In the genomic region with DNA sequence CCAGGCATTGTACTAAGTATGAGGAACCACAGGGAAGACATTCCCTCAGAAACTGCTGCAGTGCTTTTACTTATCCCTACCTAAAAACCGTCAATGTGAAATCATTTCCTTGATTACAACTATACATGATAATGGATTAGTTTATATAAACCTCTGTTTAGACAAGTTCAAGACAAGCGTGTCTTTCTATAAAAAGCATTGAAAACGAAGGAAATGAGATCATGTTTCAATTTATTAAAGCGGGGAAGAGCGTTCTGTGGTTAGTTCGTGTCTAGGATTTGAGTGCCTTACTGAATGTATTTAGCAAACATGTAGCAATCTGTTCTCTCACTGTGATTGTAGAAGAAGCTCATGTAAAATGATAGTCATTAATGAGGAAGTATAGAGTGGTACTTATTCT, we compare ENCODE assay signal across 23 cellular contexts. TPM values are rescaled to one million over a fixed set of nuclear protein-coding genes. Genes with fewer than 3 reads are reported as not detected.
DNase-seq lines count a peak whose midpoint lies in the region; ATAC-seq and TF ChIP-seq lines count a peak whose summit lies in the region.
"Had no signal": no experiment of that assay in that cellular context is flagged by ENCODE, and none has a peak within 500 bp of the region (broad histone marks: within the 10 kb centered on the region; RNA-seq: fewer than 3 reads in every experiment).

No MANE protein-coding gene starts in this region.

- H3K36me3 Mint-ChIP-seq in MCF 10A (ENCODE audit: insufficient read depth, unreplicated experiment), result no peaks in the 10 kb centered on the region

- H3K4me1 Mint-ChIP-seq in MCF 10A (ENCODE audit: insufficient read depth, unreplicated experiment), result no peaks in the 10 kb centered on the region

- H3K18ac ChIP-seq in neuronal stem cell (ENCODE audit: low read length), result no peak overlapping the region

- intact Hi-C loops in MCF 10A (cut with micrococcal nuclease), result no loop called here

- peaks cover 6 to 44% (median 14%) of the 10 kb centered on the region in 11 experiments; a peak in 16 of 22 replicates for H3K36me3 ChIP-seq in BLaER1 treated with 17β-estradiol and CSF1 and Interleukin-3, amounts not matched to agents 10 nM and 100 nM
- H3K36me3 ChIP-seq in adipocyte (ENCODE audit: control insufficient read depth, insufficient read depth, low read length, severe bottlenecking), result peaks cover 24% of the 10 kb centered on the region
- H3K36me3 ChIP-seq in neuronal stem cell (replicated peaks in 1 of 2; ENCODE audit: control insufficient read depth in 2 of 2, insufficient read depth in 2 of 2, low read length in 2 of 2), result peaks cover 0 to 2% of the 10 kb centered on the region in 2 donors
- H3K36me3 ChIP-seq: breast epithelium had no signal

- POLR2A ChIA-PET in MCF 10A (lab: Yijun Ruan, JAX), result interaction anchor here (0.7 kb wide), 1 partner anchor 31 kb away, joined by 3 read pairs; no protein-coding TSS in a partner anchor

- CTCF ChIA-PET in MCF 10A (lab: Yijun Ruan, JAX), result interaction anchor here (0.5 to 0.7 kb wide), 4 partner anchors 19 to 438 kb away, joined by 3 to 4 read pairs (median 3); no protein-coding TSS in a partner anchor

- H3K4me1 ChIP-seq in BLaER1 treated with 17β-estradiol and CSF1 and Interleukin-3, amounts not matched to agents 10 nM and 100 nM, result peaks cover 51 to 75% (median 64%) of the 10 kb centered on the region in 10 experiments
- H3K4me1 ChIP-seq in adipocyte (ENCODE audit: control insufficient read depth, insufficient read depth, low read length), result no peaks in the 10 kb centered on the region
- H3K4me1 ChIP-seq in foreskin keratinocyte, result no peaks in the 10 kb centered on the region
- H3K4me1 ChIP-seq in neuronal stem cell (ENCODE audit: control insufficient read depth in 2 of 2, insufficient read depth in 1 of 2, low read depth in 1 of 2, low read length in 2 of 2), result no peaks in the 10 kb centered on the region
- H3K4me1 ChIP-seq: breast epithelium, gastrocnemius medialis, testis had no signal

- DNase-seq in H4 (ENCODE audit: low spot score), result peak; percentile 34
- DNase-seq in adipocyte (ENCODE audit: low read depth), result peak; percentile 48
- peak; percentile 15 to 29 for DNase-seq in foreskin keratinocyte
- no peak for DNase-seq in stimulated activated CD8-positive, alpha-beta memory T cell treated with anti-CD3 and anti-CD28 coated beads, Interleukin-4, amount 100 ng/mL, for 48 hours
- no peak for DNase-seq in neuronal stem cell (ENCODE audit: low spot score)
- no peak for DNase-seq in MCF 10A (ENCODE audit: unreplicated experiment)
- no peak for DNase-seq in activated CD4-positive, alpha-beta T cell treated with anti-CD3 and anti-CD28 coated beads for 1 hour
- DNase-seq: activated CD4-positive, alpha-beta T cell treated with anti-CD3 and anti-CD28 coated beads, Interleukin-2, amount 10 ng/mL, durations not matched to agents 24 days and 14 days; activated naive CD8-positive, alpha-beta T cell treated with anti-CD3 and anti-CD28 coated beads, Interleukin-2, amount 50 U/mL, for 24 hours; DMS79 treated with DMSO at 0.1 percent for 48 hours; gastrocnemius medialis; kidney glomerular epithelial cell; NCI-H146; NCI-H345; retina; stimulated activated naive CD4-positive, alpha-beta T cell; testis had no signal

- BruUV-seq in MCF 10A (replicated peaks; lab: Mats Ljungman, UMichigan), result no TSS peak

- peak overlapping the region in 10 of 11 experiments; percentile 10 to 97 (median 93); a peak in 18 of 22 replicates for H3K27ac ChIP-seq in BLaER1 treated with 17β-estradiol and CSF1 and Interleukin-3, amounts not matched to agents 10 nM and 100 nM
- H3K27ac ChIP-seq in foreskin keratinocyte (no peak overlapping the region), neuronal stem cell (replicated peaks; ENCODE audit: low read length) (no peak overlapping the region)
- H3K27ac ChIP-seq: breast epithelium, gastrocnemius medialis, testis had no signal

- H3K79me1 ChIP-seq in neuronal stem cell (ENCODE audit: low read depth, low read length), result no peaks in the 10 kb centered on the region

- H3K9me3 Mint-ChIP-seq in MCF 10A (ENCODE audit: unreplicated experiment), result peaks cover 7% of the 10 kb centered on the region

- no peak overlapping the region for H3K27ac Mint-ChIP-seq in MCF 10A (ENCODE audit: low read depth, unreplicated experiment)
- H3K27ac Mint-ChIP-seq: activated CD4-positive, alpha-beta T cell treated with anti-CD3 and anti-CD28 coated beads, Interleukin-2, amount 10 ng/mL, durations not matched to agents 24 days and 14 days; activated naive CD8-positive, alpha-beta T cell treated with anti-CD3 and anti-CD28 coated beads, Interleukin-2, amount 50 U/mL, for 24 hours; activated T-helper 2 cell treated with anti-CD3 and anti-CD28 coated beads, Interferon-gamma antibody, Interleukin-2, Interleukin-4, amounts not matched to agents 10 μg/mL and 5 μg/mL and 100 μg/mL, durations not matched to agents 14 hours and 24 hours and 36 hours had no signal

- H2BK120ac ChIP-seq in neuronal stem cell (ENCODE audit: low read depth, low read length), result no peak overlapping the region

- no peaks in the 10 kb centered on the region for H3K27me3 ChIP-seq in BLaER1 treated with 17β-estradiol and CSF1 and Interleukin-3, amounts not matched to agents 10 nM and 100 nM
- H3K27me3 ChIP-seq in adipocyte (replicated peaks; ENCODE audit: control insufficient read depth, insufficient read depth, low read length), result no peaks in the 10 kb centered on the region
- H3K27me3 ChIP-seq in foreskin keratinocyte, result no peaks in the 10 kb centered on the region
- no peaks in the 10 kb centered on the region for H3K27me3 ChIP-seq in neuronal stem cell (ENCODE audit: control insufficient read depth in 3 of 3, insufficient read depth in 3 of 3, low read depth in 1 of 3, low read length in 3 of 3)
- H3K27me3 ChIP-seq: breast epithelium, gastrocnemius medialis, testis had no signal

- peak overlapping the region in 8 of 11 experiments; percentile 19 to 82 (median 56); a peak in 11 of 22 replicates for H3K9ac ChIP-seq in BLaER1 treated with 17β-estradiol and CSF1 and Interleukin-3, amounts not matched to agents 10 nM and 100 nM
- H3K9ac ChIP-seq in adipocyte (ENCODE audit: low read length), result no peak overlapping the region
- no peak overlapping the region for H3K9ac ChIP-seq in neuronal stem cell (ENCODE audit: low read depth, low read length, poor library complexity)

- no peak overlapping the region for H2BK15ac ChIP-seq in neuronal stem cell (ENCODE audit: low read length)

- H3K4me3 ChIP-seq in BLaER1 treated with 17β-estradiol and CSF1 and Interleukin-3, amounts not matched to agents 10 nM and 100 nM, result no peak overlapping the region
- H3K4me3 ChIP-seq in adipocyte (ENCODE audit: low read length), result no peak overlapping the region
- no peak overlapping the region for H3K4me3 ChIP-seq in neuronal stem cell (ENCODE audit: low read length in 2 of 2)
- H3K4me3 ChIP-seq: breast epithelium, gastrocnemius medialis, GM12878, smooth muscle cell, testis had no signal

- H3K4ac ChIP-seq in neuronal stem cell (ENCODE audit: low read length), result no peak overlapping the region

- H4K91ac ChIP-seq in neuronal stem cell (ENCODE audit: low read depth, low read length, poor library complexity), result no peak overlapping the region

- ATAC-seq in foreskin keratinocyte, result no peak
- ATAC-seq: activated naive CD8-positive, alpha-beta T cell treated with anti-CD3 and anti-CD28 coated beads, Interleukin-2, amount 50 U/mL, for 24 hours; gastrocnemius medialis; GM12878 had no signal

- H2AFZ ChIP-seq in neuronal stem cell (ENCODE audit: low read length), result no peak overlapping the region

- WGBS in neuronal stem cell (ENCODE audit: extremely low coverage in 2 of 2, insufficient read length in 2 of 2, insufficient replicate concordance in 1 of 2), 2 donors, result no CpG with 5 or more reads among the region's 6 CpGs

- peak overlapping the region; percentile 68 to 91 (median 80); a peak in 21 of 22 replicates for H3K4me2 ChIP-seq in BLaER1 treated with 17β-estradiol and CSF1 and Interleukin-3, amounts not matched to agents 10 nM and 100 nM
- H3K4me2 ChIP-seq in neuronal stem cell (ENCODE audit: insufficient read depth, low read length, poor library complexity, severe bottlenecking), result no peak overlapping the region
- H3K4me2 ChIP-seq: smooth muscle cell had no signal

- peaks cover 16 to 29% (median 27%) of the 10 kb centered on the region in 11 experiments for H3K9me3 ChIP-seq in BLaER1 treated with 17β-estradiol and CSF1 and Interleukin-3, amounts not matched to agents 10 nM and 100 nM (replicated peaks in 1 of 11)
- H3K9me3 ChIP-seq in adipocyte (ENCODE audit: control insufficient read depth, low read length), result no peaks in the 10 kb centered on the region
- H3K9me3 ChIP-seq in neuronal stem cell (replicated peaks in 1 of 2; ENCODE audit: control insufficient read depth in 2 of 2, insufficient read depth in 1 of 2, low read depth in 1 of 2, low read length in 2 of 2), result no peaks in the 10 kb centered on the region
- H3K9me3 ChIP-seq: breast epithelium, gastrocnemius medialis, testis had no signal

- no peaks in the 10 kb centered on the region for H4K20me1 ChIP-seq in BLaER1 treated with 17β-estradiol and CSF1 and Interleukin-3, amounts not matched to agents 10 nM and 100 nM

- peaks cover 75% of the 10 kb centered on the region for H3K27me3 Mint-ChIP-seq in MCF 10A (ENCODE audit: insufficient read depth, unreplicated experiment)
- H3K27me3 Mint-ChIP-seq: activated CD4-positive, alpha-beta T cell treated with anti-CD3 and anti-CD28 coated beads, Interleukin-2, amount 10 ng/mL, durations not matched to agents 24 days and 14 days; activated naive CD8-positive, alpha-beta T cell treated with anti-CD3 and anti-CD28 coated beads, Interleukin-2, amount 50 U/mL, for 24 hours had no signal

- no peak overlapping the region for H2BK12ac ChIP-seq in neuronal stem cell (ENCODE audit: low read length)

- TF ChIP-seq CTCF in foreskin keratinocyte (conservative IDR thresholded peaks at IDR 0.05) (no peak), MCF 10A (IDR thresholded peaks at IDR 0.05; ENCODE audit: unreplicated experiment) (no peak)

- no peak overlapping the region for H3K14ac ChIP-seq in neuronal stem cell (ENCODE audit: low read length)

- H2BK5ac ChIP-seq in neuronal stem cell (ENCODE audit: low read length), result no peak overlapping the region

- H4K8ac ChIP-seq in neuronal stem cell (ENCODE audit: low read depth, low read length), result no peak overlapping the region

- no peak overlapping the region for H2AK5ac ChIP-seq in neuronal stem cell (ENCODE audit: low read depth, low read length)

- H3K23ac ChIP-seq in neuronal stem cell (ENCODE audit: low read depth, low read length, poor library complexity), result no peak overlapping the region

- no peak overlapping the region for H3K4me3 Mint-ChIP-seq in MCF 10A (ENCODE audit: unreplicated experiment)
- H3K4me3 Mint-ChIP-seq: activated CD4-positive, alpha-beta T cell treated with anti-CD3 and anti-CD28 coated beads, Interleukin-2, amount 10 ng/mL, durations not matched to agents 24 days and 14 days; activated naive CD8-positive, alpha-beta T cell treated with anti-CD3 and anti-CD28 coated beads, Interleukin-2, amount 50 U/mL, for 24 hours had no signal

RNA-seq across cellular contexts. Expression of a gene that starts 37.5 kb away (rescaled TPM):
- not detected in 2 replicates for total RNA-seq in H4 (2014; rRNA removed; shearing (Covaris generic))
- total RNA-seq in foreskin keratinocyte, result 6.0 and 7.5 TPM in 2 replicates
- 2.8 and 2.9 TPM in 2 replicates for polyA plus RNA-seq in foreskin keratinocyte
- 21.4 TPM for polyA plus RNA-seq in neuronal stem cell (2013, experiment 1 of 2)
- polyA plus RNA-seq in neuronal stem cell (2013, experiment 2 of 2), result 22.5 TPM
- 1.0 and 3.7 TPM in 2 replicates for total RNA-seq in MCF 10A (2022)

RNA-seq across cellular contexts. Expression of a gene that starts 49.4 kb away (rescaled TPM):
- total RNA-seq in H4 (2014; rRNA removed; shearing (Covaris generic)), result not detected in 2 replicates
- total RNA-seq in foreskin keratinocyte (not detected in 2 replicates), MCF 10A (2022) (not detected in 2 replicates)
- polyA plus RNA-seq in foreskin keratinocyte, result not detected in 2 replicates
- polyA plus RNA-seq in neuronal stem cell (2013, experiment 1 of 2), result under 0.01 TPM
- not detected for polyA plus RNA-seq in neuronal stem cell (2013, experiment 2 of 2)
- total RNA-seq: epithelial cell of proximal tubule, smooth muscle cell had no signal

Comparison
In these comparisons a context has a peak if more than half of its experiments do, and no peak if none do; other contexts are left out.
1. H3K27ac ChIP-seq: peak in BLaER1 treated with 17β-estradiol and CSF1 and Interleukin-3, amounts not matched to agents 10 nM and 100 nM (10 of 11); none in foreskin keratinocyte (single experiment) and neuronal stem cell (single experiment).
2. H3K9ac ChIP-seq: peak in BLaER1 treated with 17β-estradiol and CSF1 and Interleukin-3, amounts not matched to agents 10 nM and 100 nM (8 of 11); none in adipocyte (single experiment) and neuronal stem cell (single experiment).
3. DNase-seq: peak in H4 (single experiment), adipocyte (single experiment) and foreskin keratinocyte (2 of 2); none in stimulated activated CD8-positive, alpha-beta memory T cell treated with anti-CD3 and anti-CD28 coated beads, Interleukin-4, amount 100 ng/mL, for 48 hours (single experiment), neuronal stem cell (single experiment), MCF 10A (single experiment) and activated CD4-positive, alpha-beta T cell treated with anti-CD3 and anti-CD28 coated beads for 1 hour (single experiment).